ENCODE assay signal across 18 cellular contexts in genomic region chr11:46326813-46327416, GRCh38. TPM values are rescaled to one million over a fixed set of nuclear protein-coding genes. Genes with fewer than 3 reads are reported as not detected.
"Had no signal": no experiment of that assay in that cellular context is flagged by ENCODE, and none has a peak within 500 bp of the region (broad histone marks: within the 10 kb centered on the region; RNA-seq: fewer than 3 reads in every experiment).

No MANE protein-coding gene starts in this region.

- ATAC-seq: activated CD8-positive, alpha-beta T cell treated with anti-CD3 and anti-CD28 coated beads for 36 hours; lower lobe of right lung; natural killer cell treated with Interleukin-12 subunit alpha and Interleukin-12 subunit beta and Interleukin-15 and Interleukin-18, amount 100 ng/mL, for 72 hours had no signal

- H3K4me3 ChIP-seq: lower lobe of right lung had no signal

- H3K27ac Mint-ChIP-seq: activated CD4-positive, alpha-beta T cell treated with anti-CD3 and anti-CD28 coated beads, Interleukin-2, amount 10 ng/mL, durations not matched to agents 24 days and 14 days; activated CD8-positive, alpha-beta T cell treated with anti-CD3 and anti-CD28 coated beads for 36 hours; activated naive CD8-positive, alpha-beta T cell treated with anti-CD3 and anti-CD28 coated beads, Interleukin-2, amount 10 ng/mL, durations not matched to agents 7 days and 5 days; activated T-cell treated with anti-CD3 and anti-CD28 coated beads, Interleukin-2, amount 50 U/mL, for 24 hours; activated T-helper 2 cell treated with anti-CD3 and anti-CD28 coated beads, Interferon-gamma antibody, Interleukin-2, Interleukin-4, amounts not matched to agents 10 μg/mL and 5 μg/mL and 100 μg/mL, durations not matched to agents 14 hours and 24 hours and 36 hours; natural killer cell treated with Interleukin-12 subunit alpha and Interleukin-12 subunit beta and Interleukin-15 and Interleukin-18, amount 100 ng/mL, for 72 hours had no signal

- H3K36me3 Mint-ChIP-seq: activated naive CD8-positive, alpha-beta T cell treated with anti-CD3 and anti-CD28 coated beads, Interleukin-2, amount 10 ng/mL, durations not matched to agents 7 days and 5 days; natural killer cell treated with Interleukin-12 subunit alpha and Interleukin-12 subunit beta and Interleukin-15 and Interleukin-18, amount 100 ng/mL, for 72 hours had no signal

- H3K27ac ChIP-seq: brain microvascular endothelial cell, lower lobe of right lung had no signal

- H3K27me3 Mint-ChIP-seq: activated CD8-positive, alpha-beta T cell treated with anti-CD3 and anti-CD28 coated beads for 36 hours; activated T-cell treated with anti-CD3 and anti-CD28 coated beads, Interleukin-2, amount 50 U/mL, for 24 hours had no signal

- H3K9me3 ChIP-seq: lower lobe of right lung had no signal

- H3K36me3 ChIP-seq: lower lobe of right lung had no signal

- DNase-seq: activated CD4-positive, alpha-beta T cell treated with anti-CD3 and anti-CD28 coated beads, Interleukin-2, amount 10 ng/mL, durations not matched to agents 24 days and 14 days; activated CD8-positive, alpha-beta T cell treated with anti-CD3 and anti-CD28 coated beads for 36 hours; activated naive CD4-positive, alpha-beta T cell treated with Interleukin-2 at 50 U/mL for 16 hours; activated naive CD8-positive, alpha-beta T cell treated with anti-CD3 and anti-CD28 coated beads, Interleukin-2, amount 10 ng/mL, durations not matched to agents 7 days and 5 days; activated T-cell treated with anti-CD3 and anti-CD28 coated beads, Interleukin-2, amount 50 U/mL, for 24 hours; brain microvascular endothelial cell; cortex of kidney; erythroblast; hypothalamus; lower lobe of right lung; stimulated activated naive CD4-positive, alpha-beta T cell; T1000 had no signal

- H3K4me3 Mint-ChIP-seq: activated CD4-positive, alpha-beta T cell treated with anti-CD3 and anti-CD28 coated beads, Interleukin-2, amount 10 ng/mL, durations not matched to agents 24 days and 14 days; activated CD8-positive, alpha-beta T cell treated with anti-CD3 and anti-CD28 coated beads for 36 hours; activated naive CD8-positive, alpha-beta T cell treated with anti-CD3 and anti-CD28 coated beads, Interleukin-2, amount 10 ng/mL, durations not matched to agents 7 days and 5 days; activated T-cell treated with anti-CD3 and anti-CD28 coated beads, Interleukin-2, amount 50 U/mL, for 24 hours; central memory CD8-positive, alpha-beta T cell; natural killer cell treated with Interleukin-12 subunit alpha and Interleukin-12 subunit beta and Interleukin-15 and Interleukin-18, amount 100 ng/mL, for 72 hours had no signal

- FAIRE-seq: endometrium, frontal cortex, keratinocyte had no signal

- H3K9me3 Mint-ChIP-seq: activated CD4-positive, alpha-beta T cell treated with anti-CD3 and anti-CD28 coated beads, Interleukin-2, amount 10 ng/mL, durations not matched to agents 24 days and 14 days; activated CD8-positive, alpha-beta T cell treated with anti-CD3 and anti-CD28 coated beads for 36 hours; activated naive CD8-positive, alpha-beta T cell treated with anti-CD3 and anti-CD28 coated beads, Interleukin-2, amount 10 ng/mL, durations not matched to agents 7 days and 5 days; activated T-cell treated with anti-CD3 and anti-CD28 coated beads, Interleukin-2, amount 50 U/mL, for 24 hours; activated T-helper 2 cell treated with anti-CD3 and anti-CD28 coated beads, Interferon-gamma antibody, Interleukin-2, Interleukin-4, amounts not matched to agents 10 μg/mL and 5 μg/mL and 100 μg/mL, durations not matched to agents 14 hours and 24 hours and 36 hours; central memory CD8-positive, alpha-beta T cell; natural killer cell treated with Interleukin-12 subunit alpha and Interleukin-12 subunit beta and Interleukin-15 and Interleukin-18, amount 100 ng/mL, for 72 hours had no signal

RNA-seq across cellular contexts. Expression of gene CREB3L1, which starts 49.5 kb away (rescaled TPM):
- total RNA-seq: activated CD8-positive, alpha-beta T cell treated with anti-CD3 and anti-CD28 coated beads for 36 hours; activated naive CD8-positive, alpha-beta T cell treated with anti-CD3 and anti-CD28 coated beads, Interleukin-2, amount 10 ng/mL, durations not matched to agents 7 days and 5 days; activated T-helper 2 cell treated with anti-CD3 and anti-CD28 coated beads, Interferon-gamma antibody, Interleukin-2, Interleukin-4, amounts not matched to agents 10 μg/mL and 5 μg/mL and 100 μg/mL, durations not matched to agents 14 hours and 24 hours and 36 hours; natural killer cell treated with Interleukin-12 subunit alpha and Interleukin-12 subunit beta and Interleukin-15 and Interleukin-18, amount 100 ng/mL, for 72 hours had no signal
- polyA plus RNA-seq: keratinocyte had no signal
